In the genomic region with DNA sequence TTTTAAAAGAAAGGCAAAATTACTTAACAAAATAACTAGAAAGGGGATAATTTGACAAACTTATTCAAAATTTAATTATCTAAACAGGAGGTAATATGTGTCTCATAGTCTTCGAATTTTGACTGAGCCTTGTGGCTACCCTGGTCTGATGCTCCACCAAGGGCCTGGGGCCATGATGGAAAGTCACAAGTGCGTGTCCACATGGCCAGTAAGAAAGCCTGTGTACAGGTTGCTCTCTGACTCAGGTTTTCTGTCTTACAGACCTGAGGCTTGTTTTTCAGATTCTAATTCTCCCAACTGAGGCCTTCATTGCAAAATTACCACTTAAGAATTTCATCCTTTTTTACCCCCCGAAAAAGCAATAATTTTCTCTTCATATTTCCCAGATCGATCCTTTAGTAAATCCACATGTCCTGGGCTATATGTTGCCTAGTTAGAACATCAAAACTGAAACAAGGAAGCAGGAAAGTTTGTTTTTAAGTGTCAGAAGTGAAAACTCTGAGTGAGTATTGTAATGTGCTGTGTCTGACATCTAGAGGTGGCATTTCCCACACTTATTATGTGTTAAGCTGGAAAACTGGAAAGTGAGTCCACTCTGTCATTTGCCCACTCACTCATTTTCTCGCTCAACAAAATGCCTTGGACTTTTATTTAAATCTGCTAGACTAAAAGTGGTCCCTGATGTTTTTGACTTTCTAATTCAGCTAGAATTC, we compare ENCODE assay signal across 1 cellular context.
A peak's percentile ranks its signal among the peaks of the same experiment; 100 is the strongest.
TF ChIP-seq lines count a peak whose summit lies in the region.

No MANE protein-coding gene starts in this region.

TF ChIP-seq in HepG2, 621 proteins besides CTCF, POLR2A, EP300 and RAD21 (continued from another document):
- TF ChIP-seq, protein P1, sequence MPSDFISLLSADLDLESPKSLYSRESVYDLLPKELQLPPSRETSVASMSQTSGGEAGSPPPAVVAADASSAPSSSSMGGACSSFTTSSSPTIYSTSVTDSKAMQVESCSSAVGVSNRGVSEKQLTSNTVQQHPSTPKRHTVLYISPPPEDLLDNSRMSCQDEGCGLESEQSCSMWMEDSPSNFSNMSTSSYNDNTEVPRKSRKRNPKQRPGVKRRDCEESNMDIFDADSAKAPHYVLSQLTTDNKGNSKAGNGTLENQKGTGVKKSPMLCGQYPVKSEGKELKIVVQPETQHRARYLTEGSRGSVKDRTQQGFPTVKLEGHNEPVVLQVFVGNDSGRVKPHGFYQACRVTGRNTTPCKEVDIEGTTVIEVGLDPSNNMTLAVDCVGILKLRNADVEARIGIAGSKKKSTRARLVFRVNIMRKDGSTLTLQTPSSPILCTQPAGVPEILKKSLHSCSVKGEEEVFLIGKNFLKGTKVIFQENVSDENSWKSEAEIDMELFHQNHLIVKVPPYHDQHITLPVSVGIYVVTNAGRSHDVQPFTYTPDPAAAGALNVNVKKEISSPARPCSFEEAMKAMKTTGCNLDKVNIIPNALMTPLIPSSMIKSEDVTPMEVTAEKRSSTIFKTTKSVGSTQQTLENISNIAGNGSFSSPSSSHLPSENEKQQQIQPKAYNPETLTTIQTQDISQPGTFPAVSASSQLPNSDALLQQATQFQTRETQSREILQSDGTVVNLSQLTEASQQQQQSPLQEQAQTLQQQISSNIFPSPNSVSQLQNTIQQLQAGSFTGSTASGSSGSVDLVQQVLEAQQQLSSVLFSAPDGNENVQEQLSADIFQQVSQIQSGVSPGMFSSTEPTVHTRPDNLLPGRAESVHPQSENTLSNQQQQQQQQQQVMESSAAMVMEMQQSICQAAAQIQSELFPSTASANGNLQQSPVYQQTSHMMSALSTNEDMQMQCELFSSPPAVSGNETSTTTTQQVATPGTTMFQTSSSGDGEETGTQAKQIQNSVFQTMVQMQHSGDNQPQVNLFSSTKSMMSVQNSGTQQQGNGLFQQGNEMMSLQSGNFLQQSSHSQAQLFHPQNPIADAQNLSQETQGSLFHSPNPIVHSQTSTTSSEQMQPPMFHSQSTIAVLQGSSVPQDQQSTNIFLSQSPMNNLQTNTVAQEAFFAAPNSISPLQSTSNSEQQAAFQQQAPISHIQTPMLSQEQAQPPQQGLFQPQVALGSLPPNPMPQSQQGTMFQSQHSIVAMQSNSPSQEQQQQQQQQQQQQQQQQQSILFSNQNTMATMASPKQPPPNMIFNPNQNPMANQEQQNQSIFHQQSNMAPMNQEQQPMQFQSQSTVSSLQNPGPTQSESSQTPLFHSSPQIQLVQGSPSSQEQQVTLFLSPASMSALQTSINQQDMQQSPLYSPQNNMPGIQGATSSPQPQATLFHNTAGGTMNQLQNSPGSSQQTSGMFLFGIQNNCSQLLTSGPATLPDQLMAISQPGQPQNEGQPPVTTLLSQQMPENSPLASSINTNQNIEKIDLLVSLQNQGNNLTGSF (CRISPR knock-in tag; IDR thresholded peaks at IDR 0.05): no peak
- no peak for TF ChIP-seq ZNF563 (CRISPR knock-in tag; IDR thresholded peaks at IDR 0.05)
- TF ChIP-seq, protein P2, sequence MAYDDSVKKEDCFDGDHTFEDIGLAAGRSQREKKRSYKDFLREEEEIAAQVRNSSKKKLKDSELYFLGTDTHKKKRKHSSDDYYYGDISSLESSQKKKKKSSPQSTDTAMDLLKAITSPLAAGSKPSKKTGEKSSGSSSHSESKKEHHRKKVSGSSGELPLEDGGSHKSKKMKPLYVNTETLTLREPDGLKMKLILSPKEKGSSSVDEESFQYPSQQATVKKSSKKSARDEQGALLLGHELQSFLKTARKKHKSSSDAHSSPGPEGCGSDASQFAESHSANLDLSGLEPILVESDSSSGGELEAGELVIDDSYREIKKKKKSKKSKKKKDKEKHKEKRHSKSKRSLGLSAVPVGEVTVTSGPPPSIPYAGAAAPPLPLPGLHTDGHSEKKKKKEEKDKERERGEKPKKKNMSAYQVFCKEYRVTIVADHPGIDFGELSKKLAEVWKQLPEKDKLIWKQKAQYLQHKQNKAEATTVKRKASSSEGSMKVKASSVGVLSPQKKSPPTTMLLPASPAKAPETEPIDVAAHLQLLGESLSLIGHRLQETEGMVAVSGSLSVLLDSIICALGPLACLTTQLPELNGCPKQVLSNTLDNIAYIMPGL (CRISPR knock-in tag; IDR thresholded peaks at IDR 0.05; ENCODE audit: borderline replicate concordance in 1 of 2, low read depth in 1 of 2): no peak
- peak; percentile 78 for TF ChIP-seq SMC3 (IDR thresholded peaks at IDR 0.05; ENCODE audit: low read length)
- no peak for TF ChIP-seq BCLAF1 (IDR thresholded peaks at IDR 0.05)
- no peak for TF ChIP-seq ZSCAN22 (CRISPR knock-in tag; IDR thresholded peaks at IDR 0.05)
- TF ChIP-seq, protein P3, sequence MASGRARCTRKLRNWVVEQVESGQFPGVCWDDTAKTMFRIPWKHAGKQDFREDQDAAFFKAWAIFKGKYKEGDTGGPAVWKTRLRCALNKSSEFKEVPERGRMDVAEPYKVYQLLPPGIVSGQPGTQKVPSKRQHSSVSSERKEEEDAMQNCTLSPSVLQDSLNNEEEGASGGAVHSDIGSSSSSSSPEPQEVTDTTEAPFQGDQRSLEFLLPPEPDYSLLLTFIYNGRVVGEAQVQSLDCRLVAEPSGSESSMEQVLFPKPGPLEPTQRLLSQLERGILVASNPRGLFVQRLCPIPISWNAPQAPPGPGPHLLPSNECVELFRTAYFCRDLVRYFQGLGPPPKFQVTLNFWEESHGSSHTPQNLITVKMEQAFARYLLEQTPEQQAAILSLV (CRISPR knock-in tag; IDR thresholded peaks at IDR 0.05; ENCODE audit: borderline replicate concordance): no peak
- TF ChIP-seq ZNF224 (CRISPR knock-in tag; IDR thresholded peaks at IDR 0.05): no peak
- TF ChIP-seq NKX3-1 (CRISPR knock-in tag; IDR thresholded peaks at IDR 0.05): no peak
- 0 out of 2 replicates have a peak, but pooled peaks have one; percentile 36 for TF ChIP-seq ZNF205 (CRISPR knock-in tag; IDR thresholded peaks at IDR 0.05)
- TF ChIP-seq ZNF124 (CRISPR knock-in tag; IDR thresholded peaks at IDR 0.05): no peak
- no peak for TF ChIP-seq LCORL (IDR thresholded peaks at IDR 0.05)
- TF ChIP-seq LCORL (CRISPR knock-in tag; IDR thresholded peaks at IDR 0.05): 0 out of 2 replicates have a peak, but pooled peaks have one; percentile 20
- TF ChIP-seq, protein P4, sequence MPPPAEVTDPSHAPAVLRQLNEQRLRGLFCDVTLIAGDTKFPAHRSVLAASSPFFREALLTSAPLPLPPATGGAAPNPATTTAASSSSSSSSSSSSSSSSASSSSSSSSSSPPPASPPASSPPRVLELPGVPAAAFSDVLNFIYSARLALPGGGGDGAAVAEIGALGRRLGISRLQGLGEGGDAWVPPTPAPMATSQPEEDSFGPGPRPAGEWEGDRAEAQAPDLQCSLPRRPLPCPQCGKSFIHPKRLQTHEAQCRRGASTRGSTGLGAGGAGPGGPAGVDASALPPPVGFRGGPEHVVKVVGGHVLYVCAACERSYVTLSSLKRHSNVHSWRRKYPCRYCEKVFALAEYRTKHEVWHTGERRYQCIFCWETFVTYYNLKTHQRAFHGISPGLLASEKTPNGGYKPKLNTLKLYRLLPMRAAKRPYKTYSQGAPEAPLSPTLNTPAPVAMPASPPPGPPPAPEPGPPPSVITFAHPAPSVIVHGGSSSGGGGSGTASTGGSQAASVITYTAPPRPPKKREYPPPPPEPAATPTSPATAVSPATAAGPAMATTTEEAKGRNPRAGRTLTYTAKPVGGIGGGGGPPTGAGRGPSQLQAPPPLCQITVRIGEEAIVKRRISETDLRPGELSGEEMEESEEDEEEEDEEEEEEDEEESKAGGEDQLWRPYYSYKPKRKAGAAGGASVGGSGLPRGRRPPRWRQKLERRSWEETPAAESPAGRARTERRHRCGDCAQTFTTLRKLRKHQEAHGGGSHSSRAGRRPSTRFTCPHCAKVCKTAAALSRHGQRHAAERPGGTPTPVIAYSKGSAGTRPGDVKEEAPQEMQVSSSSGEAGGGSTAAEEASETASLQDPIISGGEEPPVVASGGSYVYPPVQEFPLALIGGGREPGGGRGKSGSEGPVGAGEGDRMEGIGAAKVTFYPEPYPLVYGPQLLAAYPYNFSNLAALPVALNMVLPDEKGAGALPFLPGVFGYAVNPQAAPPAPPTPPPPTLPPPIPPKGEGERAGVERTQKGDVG (CRISPR knock-in tag; IDR thresholded peaks at IDR 0.05; ENCODE audit: borderline replicate concordance): no peak
- TF ChIP-seq ZNF557 (CRISPR knock-in tag; IDR thresholded peaks at IDR 0.05): no peak
- TF ChIP-seq JUNB (CRISPR knock-in tag; IDR thresholded peaks at IDR 0.05; ENCODE audit: borderline replicate concordance): no peak
- TF ChIP-seq ZNF207 (IDR thresholded peaks at IDR 0.05; ENCODE audit: borderline replicate concordance): no peak
- TF ChIP-seq MEIS1 (CRISPR knock-in tag; IDR thresholded peaks at IDR 0.05; ENCODE audit: borderline replicate concordance): peak; percentile 58; the same call in 1 of the 2 replicates
- TF ChIP-seq CEBPG (CRISPR knock-in tag; IDR thresholded peaks at IDR 0.05): 0 out of 2 replicates have a peak, but pooled peaks have one; percentile 7
- no peak for TF ChIP-seq ATRX (CRISPR knock-in tag; IDR thresholded peaks at IDR 0.05; ENCODE audit: borderline replicate concordance)
- TF ChIP-seq SP1 (IDR thresholded peaks at IDR 0.05): no peak
- no peak for TF ChIP-seq SP1 (CRISPR knock-in tag; IDR thresholded peaks at IDR 0.05)
- 0 out of 2 replicates have a peak, but pooled peaks have one; percentile 18 for TF ChIP-seq SAP130 (CRISPR knock-in tag; IDR thresholded peaks at IDR 0.05; ENCODE audit: low read depth)
- TF ChIP-seq MIXL1 (CRISPR knock-in tag; IDR thresholded peaks at IDR 0.05): 0 out of 2 replicates have a peak, but pooled peaks have one; percentile 29
- no peak for TF ChIP-seq NFE2 (CRISPR knock-in tag; IDR thresholded peaks at IDR 0.05)
- TF ChIP-seq HHEX (CRISPR knock-in tag; IDR thresholded peaks at IDR 0.05): no peak
- TF ChIP-seq ZBTB3 (CRISPR knock-in tag; IDR thresholded peaks at IDR 0.05; ENCODE audit: borderline replicate concordance, low read depth): no peak
- no peak for TF ChIP-seq TEAD3 (CRISPR knock-in tag; optimal IDR thresholded peaks at IDR 0.05; ENCODE audit: borderline replicate concordance)
- peak; percentile 89 for TF ChIP-seq ELF3 (CRISPR knock-in tag; IDR thresholded peaks at IDR 0.05)
- TF ChIP-seq, protein P5, sequence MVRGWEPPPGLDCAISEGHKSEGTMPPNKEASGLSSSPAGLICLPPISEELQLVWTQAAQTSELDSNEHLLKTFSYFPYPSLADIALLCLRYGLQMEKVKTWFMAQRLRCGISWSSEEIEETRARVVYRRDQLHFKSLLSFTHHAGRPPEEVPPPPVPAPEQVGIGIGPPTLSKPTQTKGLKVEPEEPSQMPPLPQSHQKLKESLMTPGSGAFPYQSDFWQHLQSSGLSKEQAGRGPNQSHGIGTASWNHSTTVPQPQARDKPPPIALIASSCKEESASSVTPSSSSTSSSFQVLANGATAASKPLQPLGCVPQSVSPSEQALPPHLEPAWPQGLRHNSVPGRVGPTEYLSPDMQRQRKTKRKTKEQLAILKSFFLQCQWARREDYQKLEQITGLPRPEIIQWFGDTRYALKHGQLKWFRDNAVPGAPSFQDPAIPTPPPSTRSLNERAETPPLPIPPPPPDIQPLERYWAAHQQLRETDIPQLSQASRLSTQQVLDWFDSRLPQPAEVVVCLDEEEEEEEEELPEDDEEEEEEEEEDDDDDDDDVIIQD (CRISPR knock-in tag; IDR thresholded peaks at IDR 0.05; ENCODE audit: low read depth): no peak
- TF ChIP-seq, protein P6, sequence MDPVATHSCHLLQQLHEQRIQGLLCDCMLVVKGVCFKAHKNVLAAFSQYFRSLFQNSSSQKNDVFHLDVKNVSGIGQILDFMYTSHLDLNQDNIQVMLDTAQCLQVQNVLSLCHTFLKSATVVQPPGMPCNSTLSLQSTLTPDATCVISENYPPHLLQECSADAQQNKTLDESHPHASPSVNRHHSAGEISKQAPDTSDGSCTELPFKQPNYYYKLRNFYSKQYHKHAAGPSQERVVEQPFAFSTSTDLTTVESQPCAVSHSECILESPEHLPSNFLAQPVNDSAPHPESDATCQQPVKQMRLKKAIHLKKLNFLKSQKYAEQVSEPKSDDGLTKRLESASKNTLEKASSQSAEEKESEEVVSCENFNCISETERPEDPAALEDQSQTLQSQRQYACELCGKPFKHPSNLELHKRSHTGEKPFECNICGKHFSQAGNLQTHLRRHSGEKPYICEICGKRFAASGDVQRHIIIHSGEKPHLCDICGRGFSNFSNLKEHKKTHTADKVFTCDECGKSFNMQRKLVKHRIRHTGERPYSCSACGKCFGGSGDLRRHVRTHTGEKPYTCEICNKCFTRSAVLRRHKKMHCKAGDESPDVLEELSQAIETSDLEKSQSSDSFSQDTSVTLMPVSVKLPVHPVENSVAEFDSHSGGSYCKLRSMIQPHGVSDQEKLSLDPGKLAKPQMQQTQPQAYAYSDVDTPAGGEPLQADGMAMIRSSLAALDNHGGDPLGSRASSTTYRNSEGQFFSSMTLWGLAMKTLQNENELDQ (CRISPR knock-in tag; IDR thresholded peaks at IDR 0.05; ENCODE audit: borderline replicate concordance): no peak
- TF ChIP-seq ZNF335 (CRISPR knock-in tag; IDR thresholded peaks at IDR 0.05): no peak
